ENCODE assay signal across 35 cellular contexts in genomic region chr1:221149676-221150075, GRCh38.
"Had no signal": no experiment of that assay in that cellular context is flagged by ENCODE, and none has a peak within 500 bp of the region (broad histone marks: within the 10 kb centered on the region; RNA-seq: fewer than 3 reads in every experiment).

No MANE protein-coding gene starts in this region.

- DNase-seq: activated CD4-positive, alpha-beta memory T cell treated with anti-CD3 and anti-CD28 coated beads, Interleukin-2, amount 10 ng/mL, durations not matched to agents 7 days and 5 days; activated CD4-positive, alpha-beta T cell treated with anti-CD3 and anti-CD28 coated beads for 1 hour; activated CD4-positive, alpha-beta T cell treated with anti-CD3 and anti-CD28 coated beads for 48 hours; activated CD4-positive, CD25-positive, alpha-beta regulatory T cell; activated CD8-positive, alpha-beta memory T cell treated with anti-CD3 and anti-CD28 coated beads for 24 hours; activated CD8-positive, alpha-beta memory T cell treated with anti-CD3 and anti-CD28 coated beads, Interleukin-2, amount 10 ng/mL, durations not matched to agents 7 days and 5 days; activated CD8-positive, alpha-beta memory T cell treated with anti-CD3 and anti-CD28 coated beads, Interleukin-2, amount 50 U/mL, for 48 hours; activated effector memory CD4-positive, alpha-beta T cell treated with Interleukin-2 at 50 U/mL for 16 hours; activated naive CD4-positive, alpha-beta T cell treated with anti-CD3 and anti-CD28 coated beads, Interleukin-2, amount 10 ng/mL, durations not matched to agents 7 days and 5 days; activated naive CD8-positive, alpha-beta T cell treated with anti-CD3 and anti-CD28 coated beads, Interleukin-2, amount 50 U/mL, for 24 hours; activated T-cell treated with anti-CD3 and anti-CD28 coated beads, Interleukin-2, amount 50 U/mL, for 48 hours; amniotic stem cell; aorta; brain microvascular endothelial cell; central memory CD4-positive, alpha-beta T cell; NCI-H1092; NCI-H1436 treated with DMSO at 0.1 percent for 48 hours; NCI-H1694 treated with DMSO at 0.1 percent for 48 hours; NCI-H2029; NCI-H345; NCI-H510A; NCI-H526; NCI-H748 treated with DMSO at 0.1 percent for 48 hours; NK-92 treated with Interleukin-12 subunit alpha and Interleukin-12 subunit beta, amount 100 ng/mL, for 24 hours; PC-3; Peyer's patch; RPMI8226; SHP77 treated with DMSO at 0.1 percent for 48 hours; SW 1271; T-helper 1 cell; T-helper 2 cell; T-helper 9 cell; WERI-Rb-1 had no signal

- H3K27me3 ChIP-seq: brain microvascular endothelial cell, Peyer's patch had no signal

- H3K4me1 Mint-ChIP-seq: activated CD4-positive, alpha-beta memory T cell treated with anti-CD3 and anti-CD28 coated beads, Interleukin-2, amount 10 ng/mL, durations not matched to agents 7 days and 5 days; activated CD8-positive, alpha-beta memory T cell treated with anti-CD3 and anti-CD28 coated beads, Interleukin-2, amount 10 ng/mL, durations not matched to agents 7 days and 5 days; activated naive CD4-positive, alpha-beta T cell treated with anti-CD3 and anti-CD28 coated beads, Interleukin-2, amount 10 ng/mL, durations not matched to agents 7 days and 5 days; activated naive CD8-positive, alpha-beta T cell treated with anti-CD3 and anti-CD28 coated beads, Interleukin-2, amount 50 U/mL, for 24 hours had no signal

- H3K9me3 ChIP-seq: Peyer's patch had no signal

- H3K4me1 ChIP-seq: Peyer's patch had no signal

- H3K9me3 Mint-ChIP-seq: activated CD4-positive, alpha-beta memory T cell treated with anti-CD3 and anti-CD28 coated beads, Interleukin-2, amount 10 ng/mL, durations not matched to agents 7 days and 5 days; activated naive CD4-positive, alpha-beta T cell treated with anti-CD3 and anti-CD28 coated beads, Interleukin-2, amount 10 ng/mL, durations not matched to agents 7 days and 5 days; activated naive CD8-positive, alpha-beta T cell treated with anti-CD3 and anti-CD28 coated beads, Interleukin-2, amount 50 U/mL, for 24 hours had no signal

- H3K4me3 ChIP-seq: K562, Peyer's patch had no signal

- ATAC-seq: activated CD8-positive, alpha-beta memory T cell treated with anti-CD3 and anti-CD28 coated beads, Interleukin-2, amount 10 ng/mL, durations not matched to agents 7 days and 5 days; activated naive CD8-positive, alpha-beta T cell treated with anti-CD3 and anti-CD28 coated beads, Interleukin-2, amount 50 U/mL, for 24 hours; K562; PC-3 had no signal

- H3K27ac ChIP-seq: brain microvascular endothelial cell, Peyer's patch, WERI-Rb-1 had no signal

- H3K27ac Mint-ChIP-seq: activated CD4-positive, alpha-beta memory T cell treated with anti-CD3 and anti-CD28 coated beads, Interleukin-2, amount 10 ng/mL, durations not matched to agents 7 days and 5 days; activated CD8-positive, alpha-beta memory T cell treated with anti-CD3 and anti-CD28 coated beads, Interleukin-2, amount 10 ng/mL, durations not matched to agents 7 days and 5 days; activated naive CD4-positive, alpha-beta T cell treated with anti-CD3 and anti-CD28 coated beads, Interleukin-2, amount 10 ng/mL, durations not matched to agents 7 days and 5 days; activated naive CD8-positive, alpha-beta T cell; activated naive CD8-positive, alpha-beta T cell treated with anti-CD3 and anti-CD28 coated beads, Interleukin-2, amount 50 U/mL, for 24 hours had no signal

- FAIRE-seq: K562 had no signal

- H3K36me3 ChIP-seq: brain microvascular endothelial cell, Peyer's patch, WERI-Rb-1 had no signal

- H3K4me3 Mint-ChIP-seq: activated CD4-positive, alpha-beta memory T cell treated with anti-CD3 and anti-CD28 coated beads, Interleukin-2, amount 10 ng/mL, durations not matched to agents 7 days and 5 days; activated CD8-positive, alpha-beta memory T cell treated with anti-CD3 and anti-CD28 coated beads, Interleukin-2, amount 10 ng/mL, durations not matched to agents 7 days and 5 days; activated naive CD4-positive, alpha-beta T cell treated with anti-CD3 and anti-CD28 coated beads, Interleukin-2, amount 10 ng/mL, durations not matched to agents 7 days and 5 days; activated naive CD8-positive, alpha-beta T cell; activated naive CD8-positive, alpha-beta T cell treated with anti-CD3 and anti-CD28 coated beads, Interleukin-2, amount 50 U/mL, for 24 hours had no signal

- H3K27me3 Mint-ChIP-seq: activated CD4-positive, alpha-beta memory T cell treated with anti-CD3 and anti-CD28 coated beads, Interleukin-2, amount 10 ng/mL, durations not matched to agents 7 days and 5 days; activated CD8-positive, alpha-beta memory T cell treated with anti-CD3 and anti-CD28 coated beads, Interleukin-2, amount 10 ng/mL, durations not matched to agents 7 days and 5 days; activated naive CD4-positive, alpha-beta T cell treated with anti-CD3 and anti-CD28 coated beads, Interleukin-2, amount 10 ng/mL, durations not matched to agents 7 days and 5 days had no signal

- H3K36me3 Mint-ChIP-seq: activated CD8-positive, alpha-beta memory T cell treated with anti-CD3 and anti-CD28 coated beads, Interleukin-2, amount 10 ng/mL, durations not matched to agents 7 days and 5 days; activated naive CD4-positive, alpha-beta T cell treated with anti-CD3 and anti-CD28 coated beads, Interleukin-2, amount 10 ng/mL, durations not matched to agents 7 days and 5 days; activated naive CD8-positive, alpha-beta T cell had no signal
